Comparison of ENCODE assay signal across 7 cellular contexts in the genomic region with DNA sequence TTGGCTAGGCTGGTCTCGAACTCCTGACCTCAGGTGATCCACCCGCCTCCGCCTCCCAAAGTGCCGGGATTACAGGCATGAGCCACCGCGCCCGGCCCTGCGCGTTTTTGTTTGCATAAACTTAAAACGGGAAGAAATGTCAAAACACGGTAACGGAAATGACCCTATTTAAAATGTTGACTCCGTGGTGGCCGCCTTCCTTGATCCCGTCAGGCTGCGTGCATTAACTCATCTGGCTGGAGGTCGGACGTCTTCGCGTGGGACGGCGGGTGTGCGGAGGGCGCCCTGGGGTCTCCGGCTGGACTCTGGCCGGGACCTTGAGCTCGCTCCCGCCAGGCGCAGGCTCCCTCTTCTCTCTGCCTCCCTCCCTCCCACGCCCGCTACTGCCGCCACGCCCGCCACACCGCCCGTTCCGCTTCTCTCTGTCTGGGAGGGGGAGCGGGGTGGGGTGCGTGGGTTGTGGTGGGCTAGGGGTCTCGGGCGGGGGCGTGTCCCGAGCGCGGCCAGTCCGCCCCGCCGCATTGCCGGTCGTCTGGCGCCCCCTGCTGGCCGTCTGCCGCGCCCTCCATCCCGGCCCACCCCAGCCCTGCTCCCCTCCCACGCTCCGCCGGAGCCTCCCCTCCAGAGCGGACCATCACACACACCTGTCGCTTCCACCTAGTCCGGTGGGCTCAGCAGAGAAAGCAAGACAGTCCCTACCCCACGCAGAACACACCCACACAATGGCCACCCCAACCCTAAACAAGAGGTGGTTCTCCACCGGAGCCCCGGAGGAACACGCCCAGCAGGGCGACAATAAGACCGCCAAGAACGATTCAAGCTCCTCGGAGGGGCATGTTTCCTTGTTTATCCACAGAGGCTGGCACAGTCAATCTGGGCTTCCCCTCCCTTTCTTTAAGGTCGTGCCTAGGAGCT. TPM values are rescaled to one million over a fixed set of nuclear protein-coding genes. Genes with fewer than 3 reads are reported as not detected.
DNase-seq lines count a peak whose midpoint lies in the region; ATAC-seq and TF ChIP-seq lines count a peak whose summit lies in the region.

No MANE protein-coding gene starts in this region.

- in situ Hi-C loops in GM13977 (cut with MboI; ENCODE audit: low pct_unique_long_range_greater_than_20kb, low sequenced_read_pairs, unreplicated experiment): no loop called here

- peak; percentile 77 for ATAC-seq in HG03432 (IDR thresholded peaks at IDR 0.05; ENCODE audit: unreplicated experiment)
- ATAC-seq in activated naive CD4-positive, alpha-beta T cell treated with anti-CD3 and anti-CD28 coated beads, Interleukin-2, amount 50 U/mL, for 72 hours: peak; percentile 86 to 87

- intact Hi-C loops in posterior cingulate gyrus (cut with DNase I): loop anchor here (1.0 to 5.0 kb wide), 2 partner anchors 114 to 336 kb away; partner anchors contain the start of gene MYH10

- H3K27ac ChIP-seq in SK-N-MC (no peak overlapping the region), cardiac muscle cell (no peak overlapping the region)

- H3K4me3 ChIP-seq in SK-N-MC (peak overlapping the region; percentile 92), cardiac muscle cell (peak overlapping the region; percentile 40)

- H3K4me3 Mint-ChIP-seq in type B pancreatic cell: peak overlapping the region; percentile 90

- H3K9me3 ChIP-seq in SK-N-MC (ENCODE audit: low read depth, low read length): no peaks in the 10 kb centered on the region
- H3K9me3 ChIP-seq in cardiac muscle cell (ENCODE audit: low read depth): no peaks in the 10 kb centered on the region

- no peaks in the 10 kb centered on the region for H3K27me3 ChIP-seq in cardiac muscle cell

- DNase-seq in GM13977 (ENCODE audit: low spot score): peak; percentile 94
- DNase-seq in SK-N-MC (ENCODE audit: low read depth, low spot score): no peak
- DNase-seq in activated naive CD4-positive, alpha-beta T cell treated with anti-CD3 and anti-CD28 coated beads, Interleukin-2, amount 50 U/mL, for 72 hours (ENCODE audit: low spot score in 2 of 2): peak; percentile 78 to 83
- DNase-seq in cardiac muscle cell (ENCODE audit: low read depth in 1 of 2, low spot score in 1 of 2): peak; percentile 77 to 78
- peak in 9 of 10 donors; percentile 36 to 93 (median 73) for DNase-seq in posterior cingulate gyrus
- peak; percentile 87 for DNase-seq in type B pancreatic cell (ENCODE audit: extremely low spot score, unreplicated experiment)

- H3K4me1 Mint-ChIP-seq in type B pancreatic cell (ENCODE audit: unreplicated experiment): no peaks in the 10 kb centered on the region

- TF ChIP-seq CTCF in GM13977 (IDR thresholded peaks at IDR 0.05; ENCODE audit: extremely low read depth, insufficient read depth, missing control alignments) (peak; percentile 87), cardiac muscle cell (IDR thresholded peaks at IDR 0.05; ENCODE audit: low read depth, low read length) (peak; percentile 68), type B pancreatic cell (conservative IDR thresholded peaks at IDR 0.05) (peak; percentile 100)

- H3K27ac Mint-ChIP-seq in activated naive CD4-positive, alpha-beta T cell treated with anti-CD3 and anti-CD28 coated beads, Interleukin-2, amount 50 U/mL, for 72 hours: peak overlapping the region; percentile 50 to 88
- no peak overlapping the region for H3K27ac Mint-ChIP-seq in type B pancreatic cell

- H3K9me3 Mint-ChIP-seq in activated naive CD4-positive, alpha-beta T cell treated with anti-CD3 and anti-CD28 coated beads, Interleukin-2, amount 50 U/mL, for 72 hours: no peaks in the 10 kb centered on the region
- H3K9me3 Mint-ChIP-seq in type B pancreatic cell: no peaks in the 10 kb centered on the region

- no peaks in the 10 kb centered on the region for H3K36me3 Mint-ChIP-seq in activated naive CD4-positive, alpha-beta T cell treated with anti-CD3 and anti-CD28 coated beads, Interleukin-2, amount 50 U/mL, for 72 hours
- no peaks in the 10 kb centered on the region for H3K36me3 Mint-ChIP-seq in type B pancreatic cell

- H3K4me1 ChIP-seq in cardiac muscle cell (ENCODE audit: low read depth): no peaks in the 10 kb centered on the region

- no peaks in the 10 kb centered on the region for H3K36me3 ChIP-seq in SK-N-MC (ENCODE audit: insufficient read depth, low read length)
- no peaks in the 10 kb centered on the region for H3K36me3 ChIP-seq in cardiac muscle cell

- H3K27me3 Mint-ChIP-seq in type B pancreatic cell: peaks cover 22% of the 10 kb centered on the region

- peak overlapping the region; percentile 35 for H3K9ac ChIP-seq in SK-N-MC (ENCODE audit: insufficient read length)

RNA-seq across cellular contexts. Expression of gene CCDC42, which starts 1.2 kb away (rescaled TPM):
- not detected for total RNA-seq in activated naive CD4-positive, alpha-beta T cell treated with anti-CD3 and anti-CD28 coated beads, Interleukin-2, amount 50 U/mL, for 72 hours
- not detected in 2 replicates for total RNA-seq in cardiac muscle cell
- polyA plus RNA-seq in cardiac muscle cell: not detected in 2 replicates
- total RNA-seq in type B pancreatic cell (ENCODE audit: low replicate concordance): not detected in 2 replicates

RNA-seq across cellular contexts. Expression of gene SPDYE4, which starts 12.5 kb away (rescaled TPM):
- total RNA-seq in activated naive CD4-positive, alpha-beta T cell treated with anti-CD3 and anti-CD28 coated beads, Interleukin-2, amount 50 U/mL, for 72 hours: not detected
- total RNA-seq in cardiac muscle cell: not detected in 2 replicates
- polyA plus RNA-seq in cardiac muscle cell: not detected in 2 replicates
- not detected in 2 replicates for total RNA-seq in type B pancreatic cell (ENCODE audit: low replicate concordance)

RNA-seq across cellular contexts. Expression of gene MFSD6L, which starts 53.3 kb away (rescaled TPM):
- total RNA-seq in activated naive CD4-positive, alpha-beta T cell treated with anti-CD3 and anti-CD28 coated beads, Interleukin-2, amount 50 U/mL, for 72 hours: under 1 TPM; 0.16 to 0.62 TPM
- total RNA-seq in cardiac muscle cell (not detected in 2 replicates), type B pancreatic cell (ENCODE audit: low replicate concordance) (3.1 and 3.6 TPM in 2 replicates)
- not detected in 2 replicates for polyA plus RNA-seq in cardiac muscle cell
